Comparison of ENCODE assay signal across 8 cellular contexts in genomic region chr17:81926451-81927144, GRCh38. TPM values are rescaled to one million over a fixed set of nuclear protein-coding genes. Genes with fewer than 3 reads are reported as not detected.
DNase-seq lines count a peak whose midpoint lies in the region; ATAC-seq, FAIRE-seq and TF ChIP-seq lines count a peak whose summit lies in the region.

No MANE protein-coding gene starts in this region.

- DNase-seq in GM03348 (ENCODE audit: low spot score) (peak; percentile 90), NOMO-1 treated with DMSO at 0.1 percent for 48 hours (lab: John Stamatoyannopoulos, UW; ENCODE audit: unreplicated experiment) (peak; percentile 51), endothelial cell of umbilical vein (ENCODE audit: low read depth, low spot score) (peak; percentile 74), midbrain (lab: John Stamatoyannopoulos, UW) (peak; percentile 48)
- DNase-seq in activated CD8-positive, alpha-beta memory T cell treated with anti-CD3 and anti-CD28 coated beads for 4 hours (ENCODE audit: low read depth in 2 of 2): peak; percentile 46 to 48
- DNase-seq in stimulated activated CD8-positive, alpha-beta memory T cell treated with anti-CD3 and anti-CD28 coated beads, Interleukin-4, amount 100 ng/mL, for 48 hours: peak; percentile 78

- BruUV-seq in endothelial cell of umbilical vein (replicated peaks; lab: Mats Ljungman, UMichigan): TSS peak; percentile 78

- peaks cover 53% of the 10 kb centered on the region for H3K79me2 ChIP-seq in endothelial cell of umbilical vein (ENCODE audit: control insufficient read depth, insufficient read depth, low read length)

- H3K36me3 ChIP-seq in endothelial cell of umbilical vein (ENCODE audit: control insufficient read depth in 2 of 2, extremely low read depth in 1 of 2, insufficient read depth in 2 of 2, low read length in 2 of 2): peaks cover 0 to 8% of the 10 kb centered on the region in 2 experiments

- no peaks in the 10 kb centered on the region for H3K9me3 ChIP-seq in endothelial cell of umbilical vein (replicated peaks; ENCODE audit: control insufficient read depth, insufficient read depth, low read length)

- no peaks in the 10 kb centered on the region for H4K20me1 ChIP-seq in endothelial cell of umbilical vein (replicated peaks; ENCODE audit: control insufficient read depth, extremely low read depth, insufficient read depth, low read length)

- no peak overlapping the region for H2AFZ ChIP-seq in endothelial cell of umbilical vein (ENCODE audit: low read depth, low read length)

- intact Hi-C loops in endothelial cell of umbilical vein (cut with micrococcal nuclease): loop anchor here (1.0 to 5.0 kb wide), 6 partner anchors 11 to 228 kb away; partner anchors contain the start of genes CENPX, LRRC45, P4HB and PCYT2

- peak; percentile 4 for TF ChIP-seq POLR2A in endothelial cell of umbilical vein (IDR thresholded peaks at IDR 0.05; ENCODE audit: low read depth, low read length)

- peak overlapping the region; percentile 77 for H3K27ac ChIP-seq in endothelial cell of umbilical vein (ENCODE audit: insufficient read depth, low read depth, low read length)

- peak overlapping the region; percentile 79 for H3K4me2 ChIP-seq in endothelial cell of umbilical vein (ENCODE audit: insufficient read depth, low read length)

- TF ChIP-seq CTCF in endothelial cell of umbilical vein (IDR thresholded peaks at IDR 0.05; ENCODE audit: extremely low read depth in 1 of 2, insufficient read depth in 1 of 2, low read depth in 1 of 2, low read length in 2 of 2): no peak

- POLR2A ChIA-PET in endothelial cell of umbilical vein (lab: Charles Lee): interaction anchor here (0.6 to 1.2 kb wide), 4 partner anchors 9 to 279 kb away, joined by 3 to 10 read pairs (median 4); partner anchors contain the start of gene ANAPC11

- peaks cover 17% of the 10 kb centered on the region for H3K4me1 ChIP-seq in endothelial cell of umbilical vein (ENCODE audit: control insufficient read depth, extremely low read depth, insufficient read depth, low read length)

- no peaks in the 10 kb centered on the region for H3K27me3 ChIP-seq in endothelial cell of umbilical vein (ENCODE audit: control insufficient read depth in 2 of 2, insufficient read depth in 2 of 2, low read length in 2 of 2)

- CTCF ChIA-PET in endothelial cell of umbilical vein (lab: Charles Lee): interaction anchor here (1.1 to 3.0 kb wide), 8 partner anchors 9 to 104 kb away, joined by 3 to 24 read pairs (median 8); partner anchors contain the start of gene NOTUM

- FAIRE-seq in endothelial cell of umbilical vein (lab: Jason Lieb, UNC): peak; percentile 97

- no peaks in the 10 kb centered on the region for H3K9me1 ChIP-seq in endothelial cell of umbilical vein (replicated peaks; ENCODE audit: control insufficient read depth, extremely low read depth, insufficient read depth, low read length)

- dilution Hi-C loops in endothelial cell of umbilical vein (cut with MboI; ENCODE audit: extremely low pct_ligation_motif_present, low sequenced_read_pairs): no loop called here

- ATAC-seq in HG02642 (IDR thresholded peaks at IDR 0.05; ENCODE audit: poor library complexity, unreplicated experiment) (peak; percentile 30), HG03139 (IDR thresholded peaks at IDR 0.05; ENCODE audit: unreplicated experiment) (no peak)

- peak overlapping the region; percentile 94 for H3K9ac ChIP-seq in endothelial cell of umbilical vein (replicated peaks; ENCODE audit: extremely low read depth, insufficient read depth, low read length)

- peak overlapping the region; percentile 17 to 64 (median 49) for H3K4me3 ChIP-seq in endothelial cell of umbilical vein (replicated peaks in 1 of 3; ENCODE audit: insufficient read depth in 1 of 3, low read depth in 1 of 3, low read length in 3 of 3)

TF ChIP-seq in endothelial cell of umbilical vein, 7 proteins besides CTCF, POLR2A, EP300 and RAD21:
- peak; percentile 53 for TF ChIP-seq FOS (IDR thresholded peaks at IDR 0.05; ENCODE audit: borderline replicate concordance, insufficient read depth, low read length)
- TF ChIP-seq POLR2AphosphoS5 (IDR thresholded peaks at IDR 0.05; ENCODE audit: insufficient read depth, low read depth, low read length): peak; percentile 54
- no peak for TF ChIP-seq JUN (IDR thresholded peaks at IDR 0.05; ENCODE audit: borderline replicate concordance, insufficient read depth, insufficient read length, low read depth)

RNA-seq across cellular contexts. Expression of gene MAFG, which starts 0.9 kb away (rescaled TPM):
- 30.5 and 35.0 TPM in 2 replicates for total RNA-seq in endothelial cell of umbilical vein
- polyA plus RNA-seq in endothelial cell of umbilical vein: 27.6 and 28.0 TPM in 2 replicates
- polyA plus RNA-seq in endothelial cell of umbilical vein (2011; cell fraction: cytosol; rRNA removed): 18.8 and 19.6 TPM in 2 replicates
- polyA plus RNA-seq in endothelial cell of umbilical vein (2011; cell fraction: nucleus; rRNA removed): 91.2 and 91.3 TPM in 2 replicates
- polyA plus RNA-seq in endothelial cell of umbilical vein (2012): 18.8 and 25.2 TPM in 2 replicates
- 19.3 and 20.4 TPM in 2 replicates for polyA minus RNA-seq in endothelial cell of umbilical vein
- 8.0 TPM for polyA minus RNA-seq in endothelial cell of umbilical vein (2011; cell fraction: cytosol; rRNA and poly(A)+ RNA removed)
- 12.0 and 14.9 TPM in 2 replicates for polyA minus RNA-seq in endothelial cell of umbilical vein (2011; cell fraction: nucleus; rRNA and poly(A)+ RNA removed)

RNA-seq across cellular contexts. Expression of gene SIRT7, which starts 8.6 kb away (rescaled TPM):
- 24.3 and 28.8 TPM in 2 replicates for total RNA-seq in endothelial cell of umbilical vein
- polyA plus RNA-seq in endothelial cell of umbilical vein: 9.5 and 11.6 TPM in 2 replicates
- polyA plus RNA-seq in endothelial cell of umbilical vein (2011; cell fraction: cytosol; rRNA removed): 5.6 and 7.1 TPM in 2 replicates
- 37.6 and 38.6 TPM in 2 replicates for polyA plus RNA-seq in endothelial cell of umbilical vein (2011; cell fraction: nucleus; rRNA removed)
- polyA plus RNA-seq in endothelial cell of umbilical vein (2012): 14.2 and 15.4 TPM in 2 replicates
- 13.1 and 18.4 TPM in 2 replicates for polyA minus RNA-seq in endothelial cell of umbilical vein
- 23.1 TPM for polyA minus RNA-seq in endothelial cell of umbilical vein (2011; cell fraction: cytosol; rRNA and poly(A)+ RNA removed)
- polyA minus RNA-seq in endothelial cell of umbilical vein (2011; cell fraction: nucleus; rRNA and poly(A)+ RNA removed): 19.7 and 32.4 TPM in 2 replicates

RNA-seq across cellular contexts. Expression of gene PYCR1, which starts 10.5 kb away (rescaled TPM):
- 77.7 and 85.3 TPM in 2 replicates for total RNA-seq in endothelial cell of umbilical vein
- polyA plus RNA-seq in endothelial cell of umbilical vein: 94.8 and 124 TPM in 2 replicates
- 75.4 and 97.2 TPM in 2 replicates for polyA plus RNA-seq in endothelial cell of umbilical vein (2011; cell fraction: cytosol; rRNA removed)
- 44.2 and 51.9 TPM in 2 replicates for polyA plus RNA-seq in endothelial cell of umbilical vein (2011; cell fraction: nucleus; rRNA removed)
- 92.9 and 125 TPM in 2 replicates for polyA plus RNA-seq in endothelial cell of umbilical vein (2012)
- polyA minus RNA-seq in endothelial cell of umbilical vein: 72.3 and 73.4 TPM in 2 replicates
- 53.4 TPM for polyA minus RNA-seq in endothelial cell of umbilical vein (2011; cell fraction: cytosol; rRNA and poly(A)+ RNA removed)
- 9.2 and 11.4 TPM in 2 replicates for polyA minus RNA-seq in endothelial cell of umbilical vein (2011; cell fraction: nucleus; rRNA and poly(A)+ RNA removed)

RNA-seq across cellular contexts. Expression of gene PCYT2, which starts 15.4 kb away (rescaled TPM):
- total RNA-seq in endothelial cell of umbilical vein: 52.3 and 57.1 TPM in 2 replicates
- 52.0 and 54.6 TPM in 2 replicates for polyA plus RNA-seq in endothelial cell of umbilical vein
- 46.0 and 49.9 TPM in 2 replicates for polyA plus RNA-seq in endothelial cell of umbilical vein (2011; cell fraction: cytosol; rRNA removed)
- polyA plus RNA-seq in endothelial cell of umbilical vein (2011; cell fraction: nucleus; rRNA removed): 75.1 and 77.2 TPM in 2 replicates
- polyA plus RNA-seq in endothelial cell of umbilical vein (2012): 25.4 and 27.0 TPM in 2 replicates
- polyA minus RNA-seq in endothelial cell of umbilical vein: 34.8 and 35.2 TPM in 2 replicates
- 16.9 TPM for polyA minus RNA-seq in endothelial cell of umbilical vein (2011; cell fraction: cytosol; rRNA and poly(A)+ RNA removed)
- 11.0 and 18.7 TPM in 2 replicates for polyA minus RNA-seq in endothelial cell of umbilical vein (2011; cell fraction: nucleus; rRNA and poly(A)+ RNA removed)

RNA-seq across cellular contexts. Expression of gene MYADML2, which starts 20.4 kb away (rescaled TPM):
- total RNA-seq in endothelial cell of umbilical vein: not detected in 2 replicates
- polyA plus RNA-seq in endothelial cell of umbilical vein: not detected in 2 replicates
- not detected in 2 replicates for polyA plus RNA-seq in endothelial cell of umbilical vein (2011; cell fraction: cytosol; rRNA removed)
- not detected in 2 replicates for polyA plus RNA-seq in endothelial cell of umbilical vein (2011; cell fraction: nucleus; rRNA removed)
- polyA plus RNA-seq in endothelial cell of umbilical vein (2012): not detected in 2 replicates
- not detected in 2 replicates for polyA minus RNA-seq in endothelial cell of umbilical vein
- polyA minus RNA-seq in endothelial cell of umbilical vein (2011; cell fraction: cytosol; rRNA and poly(A)+ RNA removed): not detected
- not detected in 2 replicates for polyA minus RNA-seq in endothelial cell of umbilical vein (2011; cell fraction: nucleus; rRNA and poly(A)+ RNA removed)
